ENCODE assay signal across 8 cellular contexts in genomic region chr19:56140583-56141415, GRCh38. TPM values are rescaled to one million over a fixed set of nuclear protein-coding genes. Genes with fewer than 3 reads are reported as not detected.
A peak's percentile ranks its signal among the peaks of the same experiment; 100 is the strongest.
DNase-seq lines count a peak whose midpoint lies in the region; ATAC-seq, FAIRE-seq and TF ChIP-seq lines count a peak whose summit lies in the region.

ZNF444 (plus strand) TSS chr19:56141287; CDS start chr19:56146912, 5,625 bp downstream.

- H2BK120ac ChIP-seq in trophoblast cell (ENCODE audit: insufficient read depth, low read length, poor library complexity): peak within 1 kb of the TSS; percentile 71

- H3K79me1 ChIP-seq in trophoblast cell (ENCODE audit: low read length): peaks cover 11% of the 10 kb centered on the region

- TF ChIP-seq CTCF in adrenal gland (IDR thresholded peaks at IDR 0.05) (no peak), type B pancreatic cell (conservative IDR thresholded peaks at IDR 0.05) (no peak)

- H2BK5ac ChIP-seq in trophoblast cell (ENCODE audit: low read depth, low read length, poor library complexity): peak within 1 kb of the TSS; percentile 45

- H3K4me1 Mint-ChIP-seq in type B pancreatic cell (ENCODE audit: unreplicated experiment): peaks cover 33% of the 10 kb centered on the region

- H3K9ac ChIP-seq in trophoblast cell (ENCODE audit: low read length): peak within 1 kb of the TSS; percentile 85

- peak within 1 kb of the TSS; percentile 97 for H3K4me3 Mint-ChIP-seq in type B pancreatic cell

- peak within 1 kb of the TSS; percentile 50 for H4K12ac ChIP-seq in trophoblast cell (ENCODE audit: low read depth, low read length)

- DNase-seq in GM12891 (ENCODE audit: insufficient read length, low spot score): peak; percentile 99
- peak; percentile 100 for DNase-seq in NCI-H1436 treated with DMSO at 0.1 percent for 48 hours (lab: John Stamatoyannopoulos, UW)
- DNase-seq in T-helper 1 cell: peak; percentile 98 to 99 (median 99)
- DNase-seq in adrenal gland: peak; percentile 99 to 100 (median 99)
- DNase-seq in cardiac septum (ENCODE audit: low spot score): peak; percentile 100
- DNase-seq in trophoblast cell: peak; percentile 100
- DNase-seq in type B pancreatic cell (ENCODE audit: extremely low spot score, unreplicated experiment): peak; percentile 99

- peak within 1 kb of the TSS; percentile 87 for H4K8ac ChIP-seq in trophoblast cell (ENCODE audit: low read depth, low read length)

- no peak within 1 kb of the TSS for H2AK5ac ChIP-seq in trophoblast cell (ENCODE audit: low read length)

- H3K27me3 ChIP-seq in adrenal gland (no peaks in the 10 kb centered on the region), trophoblast cell (ENCODE audit: insufficient read depth, low read length) (no peaks in the 10 kb centered on the region)

- H3K36me3 ChIP-seq in adrenal gland (replicated peaks in 1 of 2) (no peaks in the 10 kb centered on the region), trophoblast cell (ENCODE audit: control insufficient read depth in 1 of 2, insufficient read depth in 2 of 2, low read length in 2 of 2) (peaks cover 2 to 3% of the 10 kb centered on the region in 2 experiments)

- FAIRE-seq in GM12891 (lab: Jason Lieb, UNC): peak; percentile 98

- ATAC-seq in HG02840 (IDR thresholded peaks at IDR 0.05; ENCODE audit: low FRiP score, unreplicated experiment): peak; percentile 93

- peaks cover 7 to 14% of the 10 kb centered on the region in 2 donors for H3K4me1 ChIP-seq in adrenal gland (replicated peaks in 1 of 2)
- H3K4me1 ChIP-seq in trophoblast cell (ENCODE audit: control insufficient read depth in 1 of 2, insufficient read depth in 2 of 2, low read length in 2 of 2): peaks cover 15 to 21% of the 10 kb centered on the region in 2 experiments

- no peak for TF ChIP-seq POLR2A in GM12891 (IDR thresholded peaks at IDR 0.05; ENCODE audit: low read depth, low read length)
- peak in 1 of 2 donors; percentile 64 for TF ChIP-seq POLR2A in adrenal gland (IDR thresholded peaks at IDR 0.05)

- peak within 1 kb of the TSS; percentile 65 for H3K4ac ChIP-seq in trophoblast cell (ENCODE audit: low read depth, low read length)

- WGBS in adrenal gland, 4 donors: 0% methylated on average over 10 to 56 of the region's 56 CpGs
- WGBS in trophoblast cell (ENCODE audit: extremely low coverage, insufficient coverage, insufficient read length): no CpG with 5 or more reads among the region's 56 CpGs

- H3K14ac ChIP-seq in trophoblast cell (ENCODE audit: low read length): peak within 1 kb of the TSS; percentile 60

- H3K36me3 Mint-ChIP-seq in type B pancreatic cell: no peaks in the 10 kb centered on the region

- H3K4me2 ChIP-seq in trophoblast cell (ENCODE audit: low read length): peak within 1 kb of the TSS; percentile 95

- H3K27me3 Mint-ChIP-seq in type B pancreatic cell: no peaks in the 10 kb centered on the region

- no peaks in the 10 kb centered on the region for H3K9me3 Mint-ChIP-seq in type B pancreatic cell

- intact Hi-C loops in adrenal gland (cut with DNase I) (no loop called here), cardiac septum (cut with DNase I) (loop anchor here (1.0 to 10.0 kb wide), 2 partner anchors 19 to 174 kb away; partner anchors contain the start of genes ZNF787 and ZSCAN5A)

- H3K4me3 ChIP-seq in adrenal gland (peak within 1 kb of the TSS in 3 of 4 donors; percentile 6 to 53 (median 38)), trophoblast cell (ENCODE audit: low read depth, low read length) (peak within 1 kb of the TSS; percentile 74)

- no peaks in the 10 kb centered on the region for H3K9me3 ChIP-seq in adrenal gland (replicated peaks in 1 of 3)
- no peaks in the 10 kb centered on the region for H3K9me3 ChIP-seq in trophoblast cell (ENCODE audit: insufficient read depth, low read depth, low read length)

- H2BK12ac ChIP-seq in trophoblast cell (ENCODE audit: low read length): peak within 1 kb of the TSS; percentile 19

- H3K27ac Mint-ChIP-seq in type B pancreatic cell: peak within 1 kb of the TSS; percentile 97

- H3K27ac ChIP-seq in adrenal gland (peak within 1 kb of the TSS in 4 of 5 donors; percentile 65 to 89 (median 83)), trophoblast cell (ENCODE audit: low read depth, low read length) (peak within 1 kb of the TSS; percentile 75)

- H4K91ac ChIP-seq in trophoblast cell (ENCODE audit: low read depth, low read length): peak within 1 kb of the TSS; percentile 75

- H3K79me2 ChIP-seq in trophoblast cell (ENCODE audit: control insufficient read depth, insufficient read depth, low read length, poor library complexity): peaks cover 2% of the 10 kb centered on the region

- no peak within 1 kb of the TSS for H3K23ac ChIP-seq in trophoblast cell (ENCODE audit: low read length)

- peak within 1 kb of the TSS; percentile 40 for H2AFZ ChIP-seq in trophoblast cell (ENCODE audit: insufficient read depth, low read length, poor library complexity)

- H3K18ac ChIP-seq in trophoblast cell (ENCODE audit: low read length): peak within 1 kb of the TSS; percentile 43

TF ChIP-seq in GM12891, 5 proteins besides CTCF, POLR2A, EP300 and RAD21:
- peak; percentile 20 for TF ChIP-seq PAX5 (IDR thresholded peaks at IDR 0.05; ENCODE audit: insufficient read depth, low read length, severe bottlenecking)
- no peak for TF ChIP-seq POLR2AphosphoS5 (IDR thresholded peaks at IDR 0.05; ENCODE audit: low read depth, low read length)
- 0 out of 2 replicates have a peak, but pooled peaks have one; percentile 59 for TF ChIP-seq POU2F2 (IDR thresholded peaks at IDR 0.05; ENCODE audit: low read depth, low read length)
TF ChIP-seq in GM12891: peak in this region for 2.

RNA-seq across cellular contexts. Expression of gene ZNF444, which starts in this region (rescaled TPM):
- 15.0 TPM for polyA plus RNA-seq in GM12891 (2012; ENCODE audit: low read depth, missing spikeins)
- total RNA-seq in adrenal gland (10 to 100 TPM; 19.5 to 66.3 (median 35.8) TPM), cardiac septum (22.9 TPM), type B pancreatic cell (ENCODE audit: low replicate concordance) (37.4 and 40.7 TPM in 2 replicates)
- 10 to 100 TPM in 2 of 3 donors, 1 to 10 TPM in 1; 7.2 to 63.9 (median 39.4) TPM for polyA plus RNA-seq in adrenal gland
- polyA plus RNA-seq in trophoblast cell (2013): 25.7 and 26.0 TPM in 2 replicates

Comparison
In these comparisons a context has a peak if more than half of its experiments do, and no peak if none do; other contexts are left out.
1. Peak in every context shown above with its lines: DNase-seq, ATAC-seq, H3K4me3 ChIP-seq and H3K27ac ChIP-seq.